ENCODE assay signal across 17 cellular contexts in genomic region chr6:108801331-108801730, GRCh38. TPM values are rescaled to one million over a fixed set of nuclear protein-coding genes. Genes with fewer than 3 reads are reported as not detected.
A peak's percentile ranks its signal among the peaks of the same experiment; 100 is the strongest.
DNase-seq lines count a peak whose midpoint lies in the region; ATAC-seq and TF ChIP-seq lines count a peak whose summit lies in the region.
"Had no signal": no experiment of that assay in that cellular context is flagged by ENCODE, and none has a peak within 500 bp of the region (broad histone marks: within the 10 kb centered on the region; RNA-seq: fewer than 3 reads in every experiment).

No MANE protein-coding gene starts in this region.

- no peaks in the 10 kb centered on the region for H3K9me3 ChIP-seq in endodermal cell (ENCODE audit: control insufficient read depth, low read length)
- H3K9me3 ChIP-seq in CD4-positive, alpha-beta T cell (ENCODE audit: control insufficient read depth, low read length), result no peaks in the 10 kb centered on the region
- H3K9me3 ChIP-seq: ascending aorta, sigmoid colon had no signal

- no peak overlapping the region for H3K9ac ChIP-seq in endodermal cell (ENCODE audit: extremely low read depth, low read length, poor library complexity, severe bottlenecking)

- POLR2A ChIA-PET in CD4-positive, alpha-beta T cell (lab: Charles Lee), result no interaction called here

- WGBS in endodermal cell (ENCODE audit: insufficient coverage in 1 of 2, insufficient read length in 1 of 2), 2 experiments, result 83 to 88% methylated on average over 1 to 2 of the region's 2 CpGs

- H3K27me3 ChIP-seq in dorsolateral prefrontal cortex, result no peaks in the 10 kb centered on the region
- H3K27me3 ChIP-seq in endodermal cell (ENCODE audit: control insufficient read depth, insufficient read depth, low read length, poor library complexity, severe bottlenecking), result no peaks in the 10 kb centered on the region
- H3K27me3 ChIP-seq in CD4-positive, alpha-beta T cell (ENCODE audit: control insufficient read depth, insufficient read depth, low read length), result no peaks in the 10 kb centered on the region
- H3K27me3 ChIP-seq: ascending aorta, sigmoid colon had no signal

- H3K4me3 ChIP-seq in dorsolateral prefrontal cortex (peak overlapping the region in 1 of 59 donors; percentile 17), endodermal cell (ENCODE audit: low read length) (no peak overlapping the region)
- H3K4me3 ChIP-seq: ascending aorta, sigmoid colon had no signal

- intact Hi-C loops in dorsolateral prefrontal cortex (cut with DNase I), result loop anchor here in 1 of 2 donors (5.0 kb wide), 1 partner anchor 36 kb away; no protein-coding TSS in a partner anchor
- intact Hi-C loops in CD4-positive, alpha-beta T cell (cut with DNase I, micrococcal nuclease), result no loop called here

- H3K27ac ChIP-seq in dorsolateral prefrontal cortex (peak overlapping the region in 31 of 59 donors; percentile 21 to 86 (median 73)), endodermal cell (ENCODE audit: low read depth, low read length) (no peak overlapping the region)
- H3K27ac ChIP-seq in CD4-positive, alpha-beta T cell (ENCODE audit: low read depth, low read length), result no peak overlapping the region
- H3K27ac ChIP-seq: ascending aorta, sigmoid colon had no signal

- no peaks in the 10 kb centered on the region for H3K36me3 Mint-ChIP-seq in endodermal cell (ENCODE audit: low read depth)
- no peaks in the 10 kb centered on the region for H3K36me3 Mint-ChIP-seq in CD4-positive, alpha-beta T cell (ENCODE audit: low read depth)

- H3K4me3 Mint-ChIP-seq in endodermal cell, result no peak overlapping the region
- H3K4me3 Mint-ChIP-seq in CD4-positive, alpha-beta T cell, result no peak overlapping the region
- H3K4me3 Mint-ChIP-seq: activated naive CD4-positive, alpha-beta T cell treated with anti-CD3 and anti-CD28 coated beads for 36 hours had no signal

- DNase-seq in AML-193 (lab: John Stamatoyannopoulos, UW), result peak; percentile 73 to 74
- peak; percentile 23 for DNase-seq in GDM1 (lab: John Stamatoyannopoulos, UW)
- DNase-seq in NCI-H2107 (lab: John Stamatoyannopoulos, UW), result peak; percentile 61
- DNase-seq in dorsolateral prefrontal cortex, result no peak
- DNase-seq in GM10266 (ENCODE audit: extremely low spot score), result no peak
- DNase-seq in COR-L47 (lab: John Stamatoyannopoulos, UW), result no peak
- no peak for DNase-seq in endodermal cell
- DNase-seq in CD4-positive, alpha-beta T cell, result no peak
- DNase-seq: activated naive CD4-positive, alpha-beta T cell treated with anti-CD3 and anti-CD28 coated beads for 36 hours; activated T-cell treated with anti-CD3 and anti-CD28 coated beads for 4 hours; Calu3; left cardiac atrium; NCI-H1092; sigmoid colon; stimulated activated CD4-positive, alpha-beta T cell treated with anti-CD3 and anti-CD28 coated beads, Interleukin-2, amount 100 ng/mL, for 24 hours had no signal

- H3K4me1 Mint-ChIP-seq in endodermal cell, result peaks cover 14% of the 10 kb centered on the region
- H3K4me1 Mint-ChIP-seq in CD4-positive, alpha-beta T cell (ENCODE audit: low read depth), result peaks cover 23% of the 10 kb centered on the region

- CTCF ChIA-PET in CD4-positive, alpha-beta T cell (lab: Charles Lee), result no interaction called here

- no peaks in the 10 kb centered on the region for H3K36me3 ChIP-seq in endodermal cell (ENCODE audit: control insufficient read depth, insufficient read depth, low read length)
- H3K36me3 ChIP-seq: ascending aorta, sigmoid colon had no signal

- no peaks in the 10 kb centered on the region for H3K27me3 Mint-ChIP-seq in endodermal cell (ENCODE audit: insufficient read depth)
- no peaks in the 10 kb centered on the region for H3K27me3 Mint-ChIP-seq in CD4-positive, alpha-beta T cell

- H3K27ac Mint-ChIP-seq in endodermal cell, result no peak overlapping the region
- H3K27ac Mint-ChIP-seq in CD4-positive, alpha-beta T cell, result no peak overlapping the region
- H3K27ac Mint-ChIP-seq: activated naive CD4-positive, alpha-beta T cell treated with anti-CD3 and anti-CD28 coated beads for 36 hours had no signal

- no peak for ATAC-seq in CD4-positive, alpha-beta T cell (ENCODE audit: poor library complexity)
- ATAC-seq: HepG2 had no signal

- TF ChIP-seq CTCF in dorsolateral prefrontal cortex (IDR thresholded peaks at IDR 0.05 in 54 of 56, conservative IDR thresholded peaks at IDR 0.05 in 2 of 56; ENCODE audit: low read depth in 1 of 56, partially characterized antibody in 56 of 56), result no peak
- no peak for TF ChIP-seq CTCF in GM10266 (IDR thresholded peaks at IDR 0.05; ENCODE audit: control insufficient read depth, insufficient read depth, low read depth, missing control alignments)
- TF ChIP-seq CTCF in endodermal cell (conservative IDR thresholded peaks at IDR 0.05), result no peak
- TF ChIP-seq CTCF in CD4-positive, alpha-beta T cell (IDR thresholded peaks at IDR 0.05), result no peak

- no peaks in the 10 kb centered on the region for H3K4me1 ChIP-seq in endodermal cell (ENCODE audit: control insufficient read depth, insufficient read depth, low read length)

- no peaks in the 10 kb centered on the region for H3K9me3 Mint-ChIP-seq in endodermal cell
- no peaks in the 10 kb centered on the region for H3K9me3 Mint-ChIP-seq in CD4-positive, alpha-beta T cell
- H3K9me3 Mint-ChIP-seq: activated naive CD4-positive, alpha-beta T cell treated with anti-CD3 and anti-CD28 coated beads for 36 hours had no signal

RNA-seq across cellular contexts. Expression of gene ARMC2, which starts 46.9 kb away (rescaled TPM):
- total RNA-seq in dorsolateral prefrontal cortex (10 to 100 TPM; 21.4 to 65.7 (median 42.0) TPM), endodermal cell (1 to 10 TPM; 7.1 to 8.3 TPM)
- 10.6 TPM for polyA plus RNA-seq in endodermal cell (2013, experiment 1 of 2)
- 9.4 TPM for polyA plus RNA-seq in endodermal cell (2013, experiment 2 of 2)
- total RNA-seq in CD4-positive, alpha-beta T cell, result 1 to 10 TPM; 5.2 to 5.7 TPM

Comparison
In these comparisons a context has a peak if more than half of its experiments do, and no peak if none do; other contexts are left out.
1. DNase-seq: peak in AML-193 (2 of 2), GDM1 (single experiment) and NCI-H2107 (single experiment); none in dorsolateral prefrontal cortex (0 of 10), GM10266 (single experiment), COR-L47 (single experiment), endodermal cell (single experiment) and CD4-positive, alpha-beta T cell (0 of 10).
2. H3K27ac ChIP-seq: peak in dorsolateral prefrontal cortex (31 of 59); none in endodermal cell (single experiment) and CD4-positive, alpha-beta T cell (single experiment).